ENCODE assay signal across 25 cellular contexts in genomic region chr1:5878938-5879337, GRCh38.
"Had no signal": no experiment of that assay in that cellular context is flagged by ENCODE, and none has a peak within 500 bp of the region (broad histone marks: within the 10 kb centered on the region; RNA-seq: fewer than 3 reads in every experiment).

No MANE protein-coding gene starts in this region.

- H3K4me1 Mint-ChIP-seq: activated CD4-positive, alpha-beta T cell treated with anti-CD3 and anti-CD28 coated beads, Interleukin-2, amount 10 ng/mL, durations not matched to agents 7 days and 5 days; activated naive CD4-positive, alpha-beta T cell treated with anti-CD3 and anti-CD28 coated beads, Interleukin-2, amount 50 U/mL, for 24 hours; IgD-negative memory B cell; T-cell had no signal

- H3K9me3 Mint-ChIP-seq: activated CD4-positive, alpha-beta T cell treated with anti-CD3 and anti-CD28 coated beads, Interleukin-2, amount 10 ng/mL, durations not matched to agents 7 days and 5 days; activated naive CD4-positive, alpha-beta T cell treated with anti-CD3 and anti-CD28 coated beads, Interleukin-2, amount 50 U/mL, for 24 hours had no signal

- H3K36me3 ChIP-seq: breast epithelium had no signal

- H3K4me3 Mint-ChIP-seq: activated CD4-positive, alpha-beta memory T cell treated with anti-CD3 and anti-CD28 coated beads for 36 hours; activated CD4-positive, alpha-beta T cell treated with anti-CD3 and anti-CD28 coated beads, Interleukin-2, amount 10 ng/mL, durations not matched to agents 7 days and 5 days; activated naive CD4-positive, alpha-beta T cell treated with anti-CD3 and anti-CD28 coated beads, Interleukin-2, amount 50 U/mL, for 24 hours; activated T-cell treated with anti-CD3 and anti-CD28 coated beads, Interleukin-2, amount 50 U/mL, for 72 hours; T-cell had no signal

- H3K9ac ChIP-seq: KMS-11 had no signal

- H3K4me2 ChIP-seq: KMS-11 had no signal

- H3K27ac ChIP-seq: breast epithelium, KMS-11, SK-N-MC, VCaP had no signal

- H3K27me3 Mint-ChIP-seq: activated CD4-positive, alpha-beta memory T cell treated with anti-CD3 and anti-CD28 coated beads for 36 hours; activated CD4-positive, alpha-beta T cell treated with anti-CD3 and anti-CD28 coated beads, Interleukin-2, amount 10 ng/mL, durations not matched to agents 7 days and 5 days; activated naive CD4-positive, alpha-beta T cell treated with anti-CD3 and anti-CD28 coated beads, Interleukin-2, amount 50 U/mL, for 24 hours; IgD-negative memory B cell; T-cell had no signal

- ATAC-seq: activated T-cell treated with anti-CD3 and anti-CD28 coated beads, Interleukin-2, amount 50 U/mL, for 72 hours; T-cell had no signal

- H3K27ac Mint-ChIP-seq: activated CD4-positive, alpha-beta memory T cell treated with anti-CD3 and anti-CD28 coated beads for 36 hours; activated CD4-positive, alpha-beta T cell treated with anti-CD3 and anti-CD28 coated beads, Interleukin-2, amount 10 ng/mL, durations not matched to agents 7 days and 5 days; activated naive CD4-positive, alpha-beta T cell treated with anti-CD3 and anti-CD28 coated beads, Interleukin-2, amount 50 U/mL, for 24 hours; activated T-cell treated with anti-CD3 and anti-CD28 coated beads, Interleukin-2, amount 50 U/mL, for 72 hours; activated T-helper 2 cell treated with anti-CD3 and anti-CD28 coated beads, Interferon-gamma antibody, Interleukin-2, Interleukin-4, amounts not matched to agents 10 μg/mL and 5 μg/mL and 100 μg/mL, durations not matched to agents 14 hours and 24 hours and 36 hours; T-cell had no signal

- DNase-seq: activated CD4-positive, alpha-beta memory T cell treated with anti-CD3 and anti-CD28 coated beads for 36 hours; activated CD4-positive, alpha-beta T cell treated with anti-CD3 and anti-CD28 coated beads, Interleukin-2, amount 10 ng/mL, durations not matched to agents 7 days and 5 days; activated CD4-positive, CD25-positive, alpha-beta regulatory T cell; activated CD8-positive, alpha-beta memory T cell treated with anti-CD3 and anti-CD28 coated beads, Interleukin-2, amount 50 U/mL, for 4 hours; activated gamma-delta T cell treated with Interleukin-2 at 50 U/mL for 16 hours; activated T-cell treated with anti-CD3 and anti-CD28 coated beads, Interleukin-2, amount 50 U/mL, for 72 hours; aorta; caudate nucleus; NCI-H1092; NCI-H1417 treated with DMSO at 0.1 percent for 48 hours; NCI-H1694; NCI-H2029; NCI-H2107; NCI-H2227 treated with DMSO at 0.1 percent for 48 hours; NCI-H446 treated with DMSO at 0.1 percent for 48 hours; NCI-H524 treated with DMSO at 0.1 percent for 48 hours; NCI-H748 treated with DMSO at 0.1 percent for 48 hours; T-cell had no signal

- H3K4me1 ChIP-seq: breast epithelium had no signal

- H3K4me3 ChIP-seq: breast epithelium, SK-N-MC had no signal

- H3K27me3 ChIP-seq: breast epithelium had no signal
